In genomic region chr1:179293340-179294327, GRCh38 we compare ENCODE assay signal across 1 cellular context.
TF ChIP-seq lines count a peak whose summit lies in the region.

Gene SOAT1, plus strand, starts transcription at chr1:179293797. Its CDS starts 8,888 bp downstream, at chr1:179302685.

TF ChIP-seq in HEK293, 187 proteins besides CTCF, POLR2A, EP300 and RAD21 (continued from another document and continues in another):
- TF ChIP-seq ZBTB11 (tag by site-specific recombination; conservative IDR thresholded peaks at IDR 0.05; ENCODE audit: low read depth) (peak; percentile 61), ZBTB10 (tag by site-specific recombination; IDR thresholded peaks at IDR 0.05) (peak; percentile 45; the same call in 1 of the 2 replicates), AEBP2 (tag by site-specific recombination; IDR thresholded peaks at IDR 0.05; ENCODE audit: borderline replicate concordance) (no peak), ZNF341 (tag by site-specific recombination; IDR thresholded peaks at IDR 0.05; ENCODE audit: low read depth) (peak; percentile 87), WT1 (tag by site-specific recombination; IDR thresholded peaks at IDR 0.05) (peak; percentile 76), PBX3 (CRISPR knock-in tag; IDR thresholded peaks at IDR 0.05) (no peak), ZFP37 (tag by site-specific recombination; IDR thresholded peaks at IDR 0.05) (peak; percentile 97), SP7 (tag by site-specific recombination; IDR thresholded peaks at IDR 0.05) (peak; percentile 90), ZNF792 (tag by site-specific recombination; IDR thresholded peaks at IDR 0.05) (peak; percentile 44; the same call in 1 of the 2 replicates), ZNF362 (tag by site-specific recombination; IDR thresholded peaks at IDR 0.05) (0 out of 2 replicates have a peak, but pooled peaks have one; percentile 33), ZNF398 (tag by site-specific recombination; IDR thresholded peaks at IDR 0.05) (no peak; the same call in 1 of the 2 replicates), ZNF76 (tag by site-specific recombination; IDR thresholded peaks at IDR 0.05; ENCODE audit: borderline replicate concordance, low read depth) (peak; percentile 72; the same call in 1 of the 2 replicates), ZBTB48 (tag by site-specific recombination; IDR thresholded peaks at IDR 0.05) (peak; percentile 92), ZBTB17 (tag by site-specific recombination; IDR thresholded peaks at IDR 0.05) (peak; percentile 81), ZNF747 (tag by site-specific recombination; IDR thresholded peaks at IDR 0.05) (no peak), ZNF426 (tag by site-specific recombination; IDR thresholded peaks at IDR 0.05) (no peak), IKZF3 (tag by site-specific recombination; IDR thresholded peaks at IDR 0.05) (peak; percentile 85), TRIM28 (IDR thresholded peaks at IDR 0.05; ENCODE audit: borderline replicate concordance, low read length) (peak; percentile 56; the same call in 1 of the 2 replicates), ZNF530 (tag by site-specific recombination; IDR thresholded peaks at IDR 0.05; ENCODE audit: low read depth) (no peak), ZNF610 (tag by site-specific recombination; IDR thresholded peaks at IDR 0.05; ENCODE audit: borderline replicate concordance) (peak; percentile 34), SCRT2 (tag by site-specific recombination; IDR thresholded peaks at IDR 0.05) (no peak), ZNF707 (tag by site-specific recombination; IDR thresholded peaks at IDR 0.05) (no peak), ZNF266 (tag by site-specific recombination; IDR thresholded peaks at IDR 0.05; ENCODE audit: low read depth) (no peak), KLF17 (tag by site-specific recombination; IDR thresholded peaks at IDR 0.05) (peak; percentile 84), KLF8 (tag by site-specific recombination; IDR thresholded peaks at IDR 0.05) (peak; percentile 96), ZNF157 (tag by site-specific recombination; IDR thresholded peaks at IDR 0.05) (no peak), RBAK (tag by site-specific recombination; IDR thresholded peaks at IDR 0.05) (no peak), ZNF645 (tag by site-specific recombination; IDR thresholded peaks at IDR 0.05) (no peak), ZNF768 (tag by site-specific recombination; IDR thresholded peaks at IDR 0.05) (0 out of 2 replicates have a peak, but pooled peaks have one; percentile 50), ZNF660 (tag by site-specific recombination; IDR thresholded peaks at IDR 0.05) (peak; percentile 98), ELK4 (IDR thresholded peaks at IDR 0.05; ENCODE audit: borderline replicate concordance, low read depth, low read length) (no peak), KLF9 (tag by site-specific recombination; IDR thresholded peaks at IDR 0.05; ENCODE audit: low read depth) (peak; percentile 92), ZNF549 (tag by site-specific recombination; IDR thresholded peaks at IDR 0.05) (peak; percentile 60), OVOL3 (tag by site-specific recombination; IDR thresholded peaks at IDR 0.05) (peak; percentile 73; the same call in 1 of the 2 replicates), BCL11A (tag by site-specific recombination; IDR thresholded peaks at IDR 0.05; ENCODE audit: low read depth) (peak; percentile 58; the same call in 1 of the 2 replicates), SETDB1 (IDR thresholded peaks at IDR 0.05; ENCODE audit: insufficient read length, low read length) (no peak), HOXD13 (CRISPR knock-in tag; IDR thresholded peaks at IDR 0.05; ENCODE audit: borderline replicate concordance) (no peak), ZNF366 (tag by site-specific recombination; conservative IDR thresholded peaks at IDR 0.05) (no peak), ZNF18 (tag by site-specific recombination; IDR thresholded peaks at IDR 0.05) (0 out of 2 replicates have a peak, but pooled peaks have one; percentile 24), ZNF677 (tag by site-specific recombination; IDR thresholded peaks at IDR 0.05) (peak; percentile 43; the same call in 1 of the 2 replicates)
